Comparison of ENCODE assay signal across 8 cellular contexts in genomic region chr12:131710464-131711457, GRCh38. TPM values are rescaled to one million over a fixed set of nuclear protein-coding genes. Genes with fewer than 3 reads are reported as not detected.
DNase-seq lines count a peak whose midpoint lies in the region; ATAC-seq lines count a peak whose summit lies in the region.

Gene SFSWAP, plus strand, starts transcription at chr12:131711090. Its CDS starts 140 bp downstream, at chr12:131711230.

- H3K4me1 Mint-ChIP-seq in activated CD8-positive, alpha-beta T cell treated with anti-CD3 and anti-CD28 coated beads, Interleukin-2, amount 10 ng/mL, durations not matched to agents 7 days and 5 days (ENCODE audit: low read depth), result peaks cover 25% of the 10 kb centered on the region

- peaks cover 2% of the 10 kb centered on the region for H3K27me3 Mint-ChIP-seq in activated CD8-positive, alpha-beta T cell treated with anti-CD3 and anti-CD28 coated beads, Interleukin-2, amount 10 ng/mL, durations not matched to agents 7 days and 5 days (ENCODE audit: low read depth)

- peak; percentile 47 to 93 (median 82) for DNase-seq in C1 segment of cervical spinal cord (lab: John Stamatoyannopoulos, UW)
- DNase-seq in GM19238 (ENCODE audit: insufficient read length, low spot score), result peak; percentile 84
- peak; percentile 79 for DNase-seq in NCI-H82 (lab: John Stamatoyannopoulos, UW)
- peak; percentile 78 for DNase-seq in activated CD8-positive, alpha-beta T cell treated with anti-CD3 and anti-CD28 coated beads, Interleukin-2, amount 10 ng/mL, durations not matched to agents 7 days and 5 days
- peak; percentile 68 for DNase-seq in effector CD4-positive, alpha-beta T cell
- peak; percentile 74 for DNase-seq in medulla oblongata (ENCODE audit: extremely low spot score)
- DNase-seq in stimulated activated CD4-positive, alpha-beta T cell treated with anti-CD3 and anti-CD28 coated beads, TNF-alpha, amount 100 ng/mL, for 48 hours (ENCODE audit: low read depth in 3 of 3), result peak; percentile 50 to 77 (median 62)

- POLR2A ChIA-PET in activated CD8-positive, alpha-beta T cell treated with anti-CD3 and anti-CD28 coated beads, Interleukin-2, amount 10 ng/mL, durations not matched to agents 7 days and 5 days (lab: Charles Lee), result interaction anchor here (0.6 to 1.3 kb wide), 11 partner anchors 8 to 911 kb away, joined by 3 to 12 read pairs (median 3); partner anchors contain the start of gene PUS1

- H3K27ac Mint-ChIP-seq in activated CD8-positive, alpha-beta T cell treated with anti-CD3 and anti-CD28 coated beads, Interleukin-2, amount 10 ng/mL, durations not matched to agents 7 days and 5 days, result peak within 1 kb of the TSS; percentile 96

- H3K36me3 Mint-ChIP-seq in activated CD8-positive, alpha-beta T cell treated with anti-CD3 and anti-CD28 coated beads, Interleukin-2, amount 10 ng/mL, durations not matched to agents 7 days and 5 days (ENCODE audit: low read depth), result peaks cover 23% of the 10 kb centered on the region

- H3K4me3 Mint-ChIP-seq in activated CD8-positive, alpha-beta T cell treated with anti-CD3 and anti-CD28 coated beads, Interleukin-2, amount 10 ng/mL, durations not matched to agents 7 days and 5 days, result peak within 1 kb of the TSS; percentile 97

- H3K9me3 Mint-ChIP-seq in activated CD8-positive, alpha-beta T cell treated with anti-CD3 and anti-CD28 coated beads, Interleukin-2, amount 10 ng/mL, durations not matched to agents 7 days and 5 days (ENCODE audit: insufficient read depth), result no peaks in the 10 kb centered on the region

- CTCF ChIA-PET in activated CD8-positive, alpha-beta T cell treated with anti-CD3 and anti-CD28 coated beads, Interleukin-2, amount 10 ng/mL, durations not matched to agents 7 days and 5 days (lab: Charles Lee), result interaction anchor here (0.9 kb wide), 1 partner anchor 28 kb away, joined by 4 read pairs; no protein-coding TSS in a partner anchor

- ATAC-seq in HG03439 (IDR thresholded peaks at IDR 0.05; ENCODE audit: unreplicated experiment), result peak; percentile 94
- ATAC-seq in activated CD8-positive, alpha-beta T cell treated with anti-CD3 and anti-CD28 coated beads, Interleukin-2, amount 10 ng/mL, durations not matched to agents 7 days and 5 days, result peak; percentile 90

RNA-seq across cellular contexts. Expression of gene SFSWAP, which starts in this region (rescaled TPM):
- total RNA-seq in activated CD8-positive, alpha-beta T cell treated with anti-CD3 and anti-CD28 coated beads, Interleukin-2, amount 10 ng/mL, durations not matched to agents 7 days and 5 days, result 10 to 100 TPM; 50.4 to 53.6 TPM

Comparison
In these comparisons a context has a peak if more than half of its experiments do, and no peak if none do; other contexts are left out.
1. Peak in every context shown above with its lines: DNase-seq and ATAC-seq.